Comparison of ENCODE assay signal across 19 cellular contexts in the genomic region with DNA sequence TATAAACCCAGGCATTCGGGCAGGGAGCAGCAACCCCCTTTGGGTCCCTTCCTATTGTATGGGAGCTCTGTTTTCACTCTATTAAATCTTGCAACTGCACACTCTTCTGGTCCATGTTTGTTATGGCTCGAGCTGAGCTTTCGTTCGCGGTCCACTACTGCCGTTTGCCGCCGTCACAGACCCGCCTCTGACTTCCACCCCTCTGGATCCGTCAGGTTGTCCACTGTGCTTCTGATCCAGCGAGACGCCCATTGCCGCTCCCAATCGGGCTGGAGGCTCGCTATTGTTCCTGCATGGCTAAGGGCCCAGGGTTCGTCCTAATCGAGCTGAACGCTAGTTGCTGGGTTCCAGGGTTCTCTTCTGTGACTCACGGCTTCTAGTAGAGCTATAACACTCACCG.
DNase-seq lines count a peak whose midpoint lies in the region; ATAC-seq, FAIRE-seq and TF ChIP-seq lines count a peak whose summit lies in the region.
"Had no signal": no experiment of that assay in that cellular context is flagged by ENCODE, and none has a peak within 500 bp of the region (broad histone marks: within the 10 kb centered on the region; RNA-seq: fewer than 3 reads in every experiment).

No MANE protein-coding gene starts in this region.

- no peak overlapping the region for H2AFZ ChIP-seq in astrocyte (ENCODE audit: low read depth, low read length)

- no peaks in the 10 kb centered on the region for H3K27me3 Mint-ChIP-seq in astrocyte (ENCODE audit: low read depth, unreplicated experiment)
- no peaks in the 10 kb centered on the region for H3K27me3 Mint-ChIP-seq in osteocyte (ENCODE audit: unreplicated experiment)
- H3K27me3 Mint-ChIP-seq in stimulated activated naive B cell treated with anti-CD40 and anti-IgM and Interleukin-4, amounts not matched to agents 10 μg/mL and 1 μg/mL and 100 μg/mL, for 72 hours = peaks cover 0 to 1% of the 10 kb centered on the region in 2 donors

- H3K36me3 Mint-ChIP-seq in astrocyte (ENCODE audit: low read depth, unreplicated experiment) (peaks cover 3% of the 10 kb centered on the region), osteocyte (ENCODE audit: unreplicated experiment) (no peaks in the 10 kb centered on the region)
- no peaks in the 10 kb centered on the region for H3K36me3 Mint-ChIP-seq in stimulated activated naive B cell treated with anti-CD40 and anti-IgM and Interleukin-4, amounts not matched to agents 10 μg/mL and 1 μg/mL and 100 μg/mL, for 72 hours
- H3K36me3 Mint-ChIP-seq: CD4-positive, alpha-beta memory T cell had no signal

- H3K27ac ChIP-seq in HUES6 (ENCODE audit: low read depth, low read length) (peak overlapping the region; percentile 88; the same call in 1 of the 2 replicates), astrocyte (ENCODE audit: low read depth, low read length) (peak overlapping the region; percentile 76)
- H3K27ac ChIP-seq: C4-2B, KMS-11 had no signal

- peaks cover 13% of the 10 kb centered on the region for H3K9me3 Mint-ChIP-seq in astrocyte (ENCODE audit: unreplicated experiment)
- no peaks in the 10 kb centered on the region for H3K9me3 Mint-ChIP-seq in osteocyte (ENCODE audit: unreplicated experiment)
- H3K9me3 Mint-ChIP-seq in stimulated activated naive B cell treated with anti-CD40 and anti-IgM and Interleukin-4, amounts not matched to agents 10 μg/mL and 1 μg/mL and 100 μg/mL, for 72 hours = peaks cover 6 to 8% of the 10 kb centered on the region in 2 donors

- H3K27ac Mint-ChIP-seq in astrocyte (ENCODE audit: unreplicated experiment) (no peak overlapping the region), osteocyte (ENCODE audit: unreplicated experiment) (no peak overlapping the region)
- no peak overlapping the region for H3K27ac Mint-ChIP-seq in stimulated activated naive B cell treated with anti-CD40 and anti-IgM and Interleukin-4, amounts not matched to agents 10 μg/mL and 1 μg/mL and 100 μg/mL, for 72 hours
- H3K27ac Mint-ChIP-seq: B cell; CD4-positive, alpha-beta memory T cell had no signal

- H3K9me3 ChIP-seq in HUES6 (ENCODE audit: control insufficient read depth, insufficient read depth, low read depth, low read length) = peaks cover 13% of the 10 kb centered on the region
- peaks cover 3% of the 10 kb centered on the region for H3K9me3 ChIP-seq in astrocyte (ENCODE audit: insufficient read depth, low read depth, low read length)

- DNase-seq in astrocyte (ENCODE audit: low read depth) (no peak), islet precursor cell (peak; percentile 29), osteocyte (ENCODE audit: extremely low spot score, unreplicated experiment) (peak; percentile 49), kidney tubule cell (ENCODE audit: low spot score) (no peak), NCI-H2029 (lab: John Stamatoyannopoulos, UW) (no peak)
- no peak for DNase-seq in stimulated activated naive B cell treated with anti-CD40 and anti-IgM and Interleukin-4, amounts not matched to agents 10 μg/mL and 1 μg/mL and 100 μg/mL, for 72 hours
- DNase-seq: CD4-positive, alpha-beta memory T cell; DMS153; DMS79 treated with DMSO at 0.1 percent for 48 hours; EL; H7 had no signal

- H3K27me3 ChIP-seq in HUES6 (ENCODE audit: control insufficient read depth, insufficient read depth, low read length) (no peaks in the 10 kb centered on the region), astrocyte (ENCODE audit: insufficient read depth, low read length) (no peaks in the 10 kb centered on the region)

- ATAC-seq in stimulated activated naive B cell treated with anti-CD40 and anti-IgM and Interleukin-4, amounts not matched to agents 10 μg/mL and 1 μg/mL and 100 μg/mL, for 72 hours (replicated peaks) = no peak
- ATAC-seq in HG02884 (IDR thresholded peaks at IDR 0.05; ENCODE audit: unreplicated experiment) = no peak

- TF ChIP-seq CTCF in astrocyte (IDR thresholded peaks at IDR 0.05; ENCODE audit: insufficient read depth, low read depth, low read length) (no peak), osteocyte (IDR thresholded peaks at IDR 0.05) (no peak)

- FAIRE-seq in astrocyte (lab: Jason Lieb, UNC) = no peak
- FAIRE-seq: A204.1, G401.6, GM12891 had no signal

- no peak overlapping the region for H3K4me3 ChIP-seq in HUES6 (ENCODE audit: low read depth, low read length)
- H3K4me3 ChIP-seq in astrocyte (ENCODE audit: insufficient read depth, low read depth, low read length) = no peak overlapping the region

- no peak overlapping the region for H3K4me2 ChIP-seq in astrocyte (ENCODE audit: low read length)
- H3K4me2 ChIP-seq: KMS-11 had no signal

- peaks cover 41% of the 10 kb centered on the region for H3K4me1 ChIP-seq in HUES6 (ENCODE audit: control insufficient read depth, insufficient read depth, low read length)
- peaks cover 34% of the 10 kb centered on the region for H3K4me1 ChIP-seq in astrocyte (ENCODE audit: insufficient read depth, low read length)

- H3K9ac ChIP-seq in HUES6 (ENCODE audit: low read length) (no peak overlapping the region), astrocyte (ENCODE audit: low read length) (no peak overlapping the region)
- H3K9ac ChIP-seq: KMS-11 had no signal

- no peak overlapping the region for H3K4me3 Mint-ChIP-seq in astrocyte (ENCODE audit: unreplicated experiment)
- H3K4me3 Mint-ChIP-seq in osteocyte (ENCODE audit: unreplicated experiment) = no peak overlapping the region
- H3K4me3 Mint-ChIP-seq in stimulated activated naive B cell treated with anti-CD40 and anti-IgM and Interleukin-4, amounts not matched to agents 10 μg/mL and 1 μg/mL and 100 μg/mL, for 72 hours = no peak overlapping the region
- H3K4me3 Mint-ChIP-seq: B cell; CD4-positive, alpha-beta memory T cell had no signal

- H3K36me3 ChIP-seq in HUES6 (ENCODE audit: control insufficient read depth, insufficient read depth, low read length) = peaks cover 3% of the 10 kb centered on the region; the same call in 1 of the 2 replicates
- H3K36me3 ChIP-seq in astrocyte (ENCODE audit: insufficient read depth, low read length) = no peaks in the 10 kb centered on the region

- no peaks in the 10 kb centered on the region for H3K79me2 ChIP-seq in astrocyte (ENCODE audit: insufficient read depth, low read length)

- H4K20me1 ChIP-seq in astrocyte (ENCODE audit: insufficient read depth, low read length) = no peaks in the 10 kb centered on the region

- H3K4me1 Mint-ChIP-seq in astrocyte (ENCODE audit: low read depth, unreplicated experiment) (peaks cover 41% of the 10 kb centered on the region), osteocyte (ENCODE audit: unreplicated experiment) (peaks cover 56% of the 10 kb centered on the region)
- H3K4me1 Mint-ChIP-seq in stimulated activated naive B cell treated with anti-CD40 and anti-IgM and Interleukin-4, amounts not matched to agents 10 μg/mL and 1 μg/mL and 100 μg/mL, for 72 hours = no peaks in the 10 kb centered on the region
- H3K4me1 Mint-ChIP-seq: B cell had no signal

Comparison
In these comparisons a context has a peak if more than half of its experiments do, and no peak if none do; other contexts are left out.
1. DNase-seq: peak in islet precursor cell (single experiment) and osteocyte (single experiment); none in astrocyte (single experiment), stimulated activated naive B cell treated with anti-CD40 and anti-IgM and Interleukin-4, amounts not matched to agents 10 μg/mL and 1 μg/mL and 100 μg/mL, for 72 hours (single experiment), kidney tubule cell (single experiment) and NCI-H2029 (single experiment).